Comparison of ENCODE assay signal across 26 cellular contexts in genomic region chr7:57821438-57822382, GRCh38.
"Had no signal": no experiment of that assay in that cellular context is flagged by ENCODE, and none has a peak within 500 bp of the region (broad histone marks: within the 10 kb centered on the region; RNA-seq: fewer than 3 reads in every experiment).

No MANE protein-coding gene starts in this region.

- H3K4me1 ChIP-seq: esophagus squamous epithelium, heart right ventricle, psoas muscle, tibial nerve, upper lobe of left lung, vagina had no signal

- ATAC-seq: effector memory CD8-positive, alpha-beta T cell; heart right ventricle; left colon; natural killer cell; psoas muscle; sciatic nerve; stimulated activated naive CD8-positive, alpha-beta T cell treated with anti-CD3 and anti-CD28 coated beads, Interleukin-15, amount 100 ng/mL, for 72 hours had no signal

- DNase-seq: cortex of kidney; effector memory CD8-positive, alpha-beta T cell; erythroblast; esophagus squamous epithelium; foreskin melanocyte; glutamatergic neuron; heart right ventricle; hippocampal formation; kidney glomerular epithelial cell; left colon; natural killer cell; occipital lobe; ovary; stimulated activated CD4-positive, alpha-beta T cell treated with anti-CD3 and anti-CD28 coated beads, Interleukin-12 subunit alpha, Interleukin-12 subunit beta, amount 100 ng/mL, for 4 hours; stimulated activated CD4-positive, alpha-beta T cell treated with anti-CD3 and anti-CD28 coated beads, Interleukin-1b, Interleukin-23, amount 100 ng/mL, for 48 hours; stimulated activated CD4-positive, alpha-beta T cell treated with anti-CD3 and anti-CD28 coated beads, Interleukin-4, amount 100 ng/mL, for 1 hour; stimulated activated CD8-positive, alpha-beta memory T cell treated with anti-CD3 and anti-CD28 coated beads, Interleukin-4, amount 100 ng/mL, for 48 hours; stimulated activated naive CD4-positive, alpha-beta T cell; stimulated activated naive CD8-positive, alpha-beta T cell treated with anti-CD3 and anti-CD28 coated beads, Interleukin-15, amount 100 ng/mL, for 72 hours had no signal

- H3K4me3 ChIP-seq: esophagus squamous epithelium, heart right ventricle, lung, ovary, psoas muscle, smooth muscle cell, tibial nerve, upper lobe of left lung, vagina had no signal

- H3K9me3 ChIP-seq: ovary, psoas muscle, vagina had no signal

- H3K36me3 ChIP-seq: esophagus squamous epithelium, heart right ventricle, ovary, tibial nerve, upper lobe of left lung, vagina had no signal

- H3K27ac ChIP-seq: esophagus squamous epithelium, heart right ventricle, ovary, psoas muscle, tibial nerve, upper lobe of left lung, vagina had no signal

- H3K27me3 ChIP-seq: esophagus squamous epithelium, heart right ventricle, ovary, tibial nerve, upper lobe of left lung, vagina had no signal

- H3K4me2 ChIP-seq: smooth muscle cell had no signal
